ENCODE assay signal across 8 cellular contexts in the genomic region with DNA sequence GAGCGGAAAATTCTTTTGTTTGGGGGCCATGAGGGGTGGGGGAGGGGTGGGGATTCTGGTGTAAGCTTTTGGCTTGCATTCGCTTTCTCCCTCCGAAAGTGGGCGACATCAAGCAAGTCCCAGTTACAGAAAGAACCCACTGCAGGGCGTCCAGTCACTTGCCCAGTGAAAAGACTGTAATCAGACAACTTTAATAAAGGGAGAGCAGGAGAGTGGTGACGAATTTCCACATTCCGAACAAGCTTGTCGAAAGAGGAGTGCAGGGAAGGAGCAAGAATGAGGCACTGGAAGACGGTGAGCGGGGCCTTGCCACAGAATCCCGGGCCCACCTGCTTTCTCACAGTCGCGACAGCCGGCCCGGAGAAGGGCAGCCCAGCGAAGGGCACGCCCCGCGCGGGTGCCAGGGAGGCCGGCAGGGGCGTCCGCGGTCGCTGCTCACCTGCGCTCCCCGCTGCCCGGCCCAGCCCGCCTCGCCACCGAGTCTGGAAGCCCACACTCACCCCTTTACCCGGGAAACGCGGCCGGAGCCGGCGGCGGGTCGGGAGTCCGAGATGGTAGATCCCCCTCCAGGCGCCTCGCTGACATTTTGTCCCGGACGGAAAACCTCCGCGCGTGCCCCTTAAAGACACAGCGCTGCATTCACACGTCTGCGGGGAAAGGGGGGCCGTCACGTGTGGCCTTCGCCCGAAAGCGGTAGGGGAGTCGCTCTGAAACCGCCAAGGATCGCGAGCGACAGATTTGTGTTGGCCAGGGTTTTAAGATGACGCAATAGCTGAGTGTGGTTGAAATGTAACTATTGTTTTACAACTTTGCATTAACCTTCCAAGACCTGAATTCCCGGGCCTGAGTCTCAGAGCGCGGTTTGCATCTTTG. TPM values are rescaled to one million over a fixed set of nuclear protein-coding genes. Genes with fewer than 3 reads are reported as not detected.
A peak's percentile ranks its signal among the peaks of the same experiment; 100 is the strongest.
DNase-seq lines count a peak whose midpoint lies in the region; FAIRE-seq and TF ChIP-seq lines count a peak whose summit lies in the region.

A gene with protein sequence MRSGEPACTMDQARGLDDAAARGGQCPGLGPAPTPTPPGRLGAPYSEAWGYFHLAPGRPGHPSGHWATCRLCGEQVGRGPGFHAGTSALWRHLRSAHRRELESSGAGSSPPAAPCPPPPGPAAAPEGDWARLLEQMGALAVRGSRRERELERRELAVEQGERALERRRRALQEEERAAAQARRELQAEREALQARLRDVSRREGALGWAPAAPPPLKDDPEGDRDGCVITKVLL (minus strand): TSS at position 675 of the 873 bp plus-strand sequence. CDS start 9,407 bp downstream, outside the sequence.

- no peak for FAIRE-seq in urothelium cell line (lab: Jason Lieb, UNC)

- peak within 1 kb of the TSS; percentile 39; the same call in 1 of the 2 replicates for H3K4ac ChIP-seq in H9 (ENCODE audit: low read depth, low read length)
- peak within 1 kb of the TSS; percentile 2 for H3K4ac ChIP-seq in trophoblast cell (ENCODE audit: low read depth, low read length)

- no peaks in the 10 kb centered on the region for H3K9me3 ChIP-seq in H9 (ENCODE audit: control insufficient read depth, low read depth, low read length)
- H3K9me3 ChIP-seq in adrenal gland (replicated peaks in 1 of 3), result no peaks in the 10 kb centered on the region
- no peaks in the 10 kb centered on the region for H3K9me3 ChIP-seq in trophoblast cell (ENCODE audit: insufficient read depth, low read depth, low read length)

- H3K4me3 ChIP-seq in NB4 (ENCODE audit: low read depth, low read length) (peak within 1 kb of the TSS; percentile 70), adrenal gland (peak within 1 kb of the TSS; percentile 61 to 96 (median 79)), trophoblast cell (ENCODE audit: low read depth, low read length) (peak within 1 kb of the TSS; percentile 79)

- H3K4me2 ChIP-seq in H9 (ENCODE audit: insufficient read depth, insufficient read length, low read length), result peak within 1 kb of the TSS; percentile 91
- peak within 1 kb of the TSS; percentile 92 for H3K4me2 ChIP-seq in trophoblast cell (ENCODE audit: low read length)

- H3K56ac ChIP-seq in H9 (ENCODE audit: insufficient read length, low read depth, low read length), result no peak within 1 kb of the TSS

- no peak within 1 kb of the TSS for H2BK20ac ChIP-seq in H9 (ENCODE audit: low read depth, low read length, poor library complexity, severe bottlenecking)

- peak within 1 kb of the TSS; percentile 93 for H3K14ac ChIP-seq in H9 (ENCODE audit: insufficient read depth, low read length)
- peak within 1 kb of the TSS; percentile 78 for H3K14ac ChIP-seq in trophoblast cell (ENCODE audit: low read length)

- H3K4me3 Mint-ChIP-seq in H9, result peak within 1 kb of the TSS; percentile 95

- H3K4me1 Mint-ChIP-seq in H9, result peaks cover 16 to 24% of the 10 kb centered on the region in 2 experiments

- H3K36me3 Mint-ChIP-seq in H9 (ENCODE audit: insufficient read depth in 1 of 3, low read depth in 3 of 3), result peaks cover 17 to 41% (median 35%) of the 10 kb centered on the region in 3 experiments

- H4K8ac ChIP-seq in H9 (replicated peaks; ENCODE audit: insufficient read length, low read depth, low read length) (no peak within 1 kb of the TSS), trophoblast cell (ENCODE audit: low read depth, low read length) (peak within 1 kb of the TSS; percentile 44)

- H2BK15ac ChIP-seq in H9 (ENCODE audit: low read depth, low read length), result no peak within 1 kb of the TSS

- peak; percentile 76 for DNase-seq in ELR (ENCODE audit: low read depth)
- peak; percentile 75 for DNase-seq in H9
- DNase-seq in NB4 (ENCODE audit: low read depth), result peak; percentile 79
- DNase-seq in SW 1271 (lab: John Stamatoyannopoulos, UW), result peak; percentile 67 to 88
- peak; percentile 68 to 81 (median 74) for DNase-seq in adrenal gland
- peak; percentile 76 for DNase-seq in cardiac septum (ENCODE audit: low spot score)
- DNase-seq in trophoblast cell, result peak; percentile 37 to 51
- DNase-seq in urothelium cell line (ENCODE audit: low spot score), result peak; percentile 87

- peaks cover 10% of the 10 kb centered on the region for H3K23me2 ChIP-seq in H9 (ENCODE audit: insufficient read length, low read depth, low read length, poor library complexity, severe bottlenecking)

- H3K27me3 Mint-ChIP-seq in H9 (ENCODE audit: low read depth), result no peaks in the 10 kb centered on the region; the same call in 1 of the 2 replicates

- H3K27ac ChIP-seq in H9 (ENCODE audit: insufficient read length, low read depth, low read length) (peak within 1 kb of the TSS; percentile 57), adrenal gland (peak within 1 kb of the TSS; percentile 63 to 99 (median 75)), trophoblast cell (ENCODE audit: low read depth, low read length) (peak within 1 kb of the TSS; percentile 50)

- peaks cover 5% of the 10 kb centered on the region; the same call in 1 of the 2 replicates for H3K4me1 ChIP-seq in H9 (ENCODE audit: insufficient read depth, low read length)
- H3K4me1 ChIP-seq in adrenal gland (replicated peaks in 1 of 2), result peaks cover 5 to 20% of the 10 kb centered on the region in 2 donors
- peaks cover 4 to 6% of the 10 kb centered on the region in 2 experiments for H3K4me1 ChIP-seq in trophoblast cell (ENCODE audit: control insufficient read depth in 1 of 2, insufficient read depth in 2 of 2, low read length in 2 of 2)

- H4K91ac ChIP-seq in H9 (ENCODE audit: insufficient read length, low read depth, low read length), result peak within 1 kb of the TSS; percentile 26
- peak within 1 kb of the TSS; percentile 45 for H4K91ac ChIP-seq in trophoblast cell (ENCODE audit: low read depth, low read length)

- peak within 1 kb of the TSS; percentile 79 for H3K9ac ChIP-seq in H9 (ENCODE audit: extremely low read depth, insufficient read length, low read length)
- peak within 1 kb of the TSS; percentile 75 for H3K9ac ChIP-seq in trophoblast cell (ENCODE audit: low read length)

- no CpG with 5 or more reads among the region's 64 CpGs for WGBS in H9 (ENCODE audit: extremely low coverage, insufficient read length, low lambda C conversion rate)
- 0 to 1% (median 0%) methylated on average over 32 to 64 of the region's 64 CpGs for WGBS in adrenal gland, 4 donors
- no CpG with 5 or more reads among the region's 64 CpGs for WGBS in trophoblast cell (ENCODE audit: extremely low coverage, insufficient coverage, insufficient read length)

- peak within 1 kb of the TSS; percentile 91 for H3K18ac ChIP-seq in H9 (ENCODE audit: insufficient read length, low read depth, low read length)
- peak within 1 kb of the TSS; percentile 73 for H3K18ac ChIP-seq in trophoblast cell (ENCODE audit: low read length)

- no peaks in the 10 kb centered on the region for H3K79me2 ChIP-seq in H9 (ENCODE audit: insufficient read depth, low read length)
- H3K79me2 ChIP-seq in trophoblast cell (ENCODE audit: control insufficient read depth, insufficient read depth, low read length, poor library complexity), result peaks cover 5% of the 10 kb centered on the region

- no peaks in the 10 kb centered on the region for H4K20me1 ChIP-seq in H9 (ENCODE audit: control insufficient read depth, insufficient read depth, insufficient read length)

- H2AK5ac ChIP-seq in H9 (ENCODE audit: insufficient read length, low read length) (no peak within 1 kb of the TSS), trophoblast cell (ENCODE audit: low read length) (no peak within 1 kb of the TSS)

- no peaks in the 10 kb centered on the region for H3K79me1 ChIP-seq in H9 (ENCODE audit: insufficient read depth, low read depth, low read length, poor library complexity, severe bottlenecking)
- peaks cover 6% of the 10 kb centered on the region for H3K79me1 ChIP-seq in trophoblast cell (ENCODE audit: low read length)

- H4K12ac ChIP-seq in trophoblast cell (ENCODE audit: low read depth, low read length), result peak within 1 kb of the TSS; percentile 68

- TF ChIP-seq POLR2A in NB4 (IDR thresholded peaks at IDR 0.05; ENCODE audit: extremely low read depth, insufficient read length) (no peak), adrenal gland (IDR thresholded peaks at IDR 0.05) (peak in 1 of 2 donors; percentile 58)

- H3K27me3 ChIP-seq in H9 (ENCODE audit: insufficient read depth, low read length), result no peaks in the 10 kb centered on the region
- no peaks in the 10 kb centered on the region for H3K27me3 ChIP-seq in adrenal gland
- no peaks in the 10 kb centered on the region for H3K27me3 ChIP-seq in trophoblast cell (ENCODE audit: insufficient read depth, low read length)

- peaks cover 8 to 17% of the 10 kb centered on the region in 2 experiments for H3K9me3 Mint-ChIP-seq in H9

- H3K27ac Mint-ChIP-seq in H9, result peak within 1 kb of the TSS; percentile 97 to 100 (median 99)

- H2BK120ac ChIP-seq in H9 (ENCODE audit: low read depth, low read length, poor library complexity, severe bottlenecking), result peak within 1 kb of the TSS; percentile 95
- peak within 1 kb of the TSS; percentile 85 for H2BK120ac ChIP-seq in trophoblast cell (ENCODE audit: insufficient read depth, low read length, poor library complexity)

- H3K23ac ChIP-seq in H9 (ENCODE audit: insufficient read length, low read depth, low read length) (no peak within 1 kb of the TSS), trophoblast cell (ENCODE audit: low read length) (no peak within 1 kb of the TSS)

- intact Hi-C loops in adrenal gland (cut with DNase I), result no loop called here
- intact Hi-C loops in cardiac septum (cut with DNase I), result loop anchor here (5.0 kb wide), 2 partner anchors 80 to 405 kb away; a partner anchor contains a TSS

- H2AFZ ChIP-seq in H9 (ENCODE audit: low read length) (peak within 1 kb of the TSS; percentile 24), trophoblast cell (ENCODE audit: insufficient read depth, low read length, poor library complexity) (peak within 1 kb of the TSS; percentile 86)

- TF ChIP-seq CTCF in H9 (conservative IDR thresholded peaks at IDR 0.05) (peak; percentile 42; the same call in 2 of the 3 replicates), NB4 (IDR thresholded peaks at IDR 0.05; ENCODE audit: low read depth, low read length) (peak; percentile 22), adrenal gland (IDR thresholded peaks at IDR 0.05) (peak in 3 of 6 experiments; percentile 3 to 23 (median 15))

- H2BK12ac ChIP-seq in H9 (ENCODE audit: insufficient read length, low read depth, low read length) (no peak within 1 kb of the TSS), trophoblast cell (ENCODE audit: low read length) (peak within 1 kb of the TSS; percentile 26)

- H4K5ac ChIP-seq in H9 (ENCODE audit: insufficient read length, low read depth, low read length), result peak within 1 kb of the TSS; percentile 57

- no peaks in the 10 kb centered on the region for H3K36me3 ChIP-seq in adrenal gland (replicated peaks in 1 of 2)
- H3K36me3 ChIP-seq in trophoblast cell (ENCODE audit: control insufficient read depth in 1 of 2, insufficient read depth in 2 of 2, low read length in 2 of 2), result no peaks in the 10 kb centered on the region

- peak within 1 kb of the TSS; percentile 89 for H3T11ph ChIP-seq in H9 (ENCODE audit: low read length)

- H2BK5ac ChIP-seq in H9 (ENCODE audit: insufficient read length, low read length), result peak within 1 kb of the TSS; percentile 10
- H2BK5ac ChIP-seq in trophoblast cell (ENCODE audit: low read depth, low read length, poor library complexity), result peak within 1 kb of the TSS; percentile 26

RNA-seq across cellular contexts. Expression of the gene that starts here (rescaled TPM):
- 7.6 and 7.8 TPM in 2 replicates for total RNA-seq in H9 (2021)
- total RNA-seq in adrenal gland, result 10 to 100 TPM in 4 of 8 donors, 1 to 10 TPM in 4; 1.3 to 13.9 (median 10.4) TPM
- 1 to 10 TPM; 4.8 to 7.9 (median 5.7) TPM for polyA plus RNA-seq in adrenal gland
- 6.4 TPM for total RNA-seq in cardiac septum
- polyA plus RNA-seq in trophoblast cell (2013), result 2.0 and 2.1 TPM in 2 replicates

Comparison
In these comparisons a context has a peak if more than half of its experiments do, and no peak if none do; other contexts are left out.
1. Peak in every context shown above with its lines: DNase-seq, H3K4me3 ChIP-seq and H3K27ac ChIP-seq.